8 cellular contexts compared by ENCODE assay signal in the genomic region with DNA sequence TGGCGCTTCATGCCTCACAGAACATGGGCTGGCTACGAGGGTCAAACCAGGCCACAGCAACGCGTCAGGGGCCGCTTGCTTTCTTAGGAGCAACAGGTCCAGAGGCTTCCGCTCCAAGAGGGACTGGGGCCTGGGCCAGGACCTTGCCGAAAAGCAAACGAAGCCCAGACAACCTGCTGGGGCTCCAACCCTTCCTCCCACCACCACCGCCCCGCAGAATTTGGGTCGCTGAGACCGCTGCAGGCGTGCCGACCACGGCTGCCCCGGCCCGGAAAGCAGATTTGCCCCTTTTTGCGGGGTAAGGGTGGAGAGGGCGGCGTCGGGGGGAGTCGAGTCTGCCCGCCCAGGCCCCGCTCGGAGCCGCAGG. TPM values are rescaled to one million over a fixed set of nuclear protein-coding genes. Genes with fewer than 3 reads are reported as not detected.
DNase-seq lines count a peak whose midpoint lies in the region; ATAC-seq and TF ChIP-seq lines count a peak whose summit lies in the region.

No MANE protein-coding gene starts in this region.

- POLR2A ChIA-PET in PC-9 (lab: Charles Lee; ENCODE audit: unreplicated experiment) = interaction anchor here (0.6 to 1.0 kb wide), 4 partner anchors 69 to 514 kb away, joined by 3 to 7 read pairs (median 4); no protein-coding TSS in a partner anchor
- POLR2A ChIA-PET in naive thymus-derived CD8-positive, alpha-beta T cell (lab: Charles Lee) = interaction anchor here (0.8 to 3.3 kb wide), 21 partner anchors 10 to 401 kb away, joined by 3 to 34 read pairs (median 6); a partner anchor contains a TSS

- CTCF ChIA-PET in PC-9 (lab: Charles Lee) = interaction anchor here (0.5 to 0.7 kb wide), 2 partner anchors 22 to 62 kb away, joined by 6 to 10 read pairs; no protein-coding TSS in a partner anchor

- H3K36me3 ChIP-seq in BE2C (no peaks in the 10 kb centered on the region), PC-9 (ENCODE audit: low read depth) (no peaks in the 10 kb centered on the region)

- peak overlapping the region; percentile 100 for H3K4me2 ChIP-seq in PC-9

- intact Hi-C loops in PC-9 (cut with micrococcal nuclease; ENCODE audit: unreplicated experiment) = loop anchor here (2.0 to 5.0 kb wide), 3 partner anchors 38 to 70 kb away; a partner anchor contains a TSS

- peak overlapping the region; percentile 89 for H3K4me3 Mint-ChIP-seq in endothelial cell (ENCODE audit: unreplicated experiment)
- H3K4me3 Mint-ChIP-seq in naive thymus-derived CD8-positive, alpha-beta T cell = peak overlapping the region; percentile 80 to 95 (median 91)

- peak overlapping the region; percentile 54 for H3K27ac ChIP-seq in PC-9

- no peaks in the 10 kb centered on the region for H4K20me1 ChIP-seq in PC-9 (ENCODE audit: insufficient read depth)

- no peak overlapping the region for H3K27ac Mint-ChIP-seq in endothelial cell (ENCODE audit: unreplicated experiment)
- peak overlapping the region; percentile 71 to 98 (median 94) for H3K27ac Mint-ChIP-seq in naive thymus-derived CD8-positive, alpha-beta T cell

- peaks cover 17% of the 10 kb centered on the region; the same call in 1 of the 2 replicates for H3F3A ChIP-seq in PC-9 (ENCODE audit: insufficient read depth, low read depth)

- peaks cover 48% of the 10 kb centered on the region for H3K79me2 ChIP-seq in PC-9 (ENCODE audit: low read depth)

- TF ChIP-seq CTCF in BE2C (IDR thresholded peaks at IDR 0.05; ENCODE audit: low read depth, low read length) = no peak
- TF ChIP-seq CTCF in PC-9 (conservative IDR thresholded peaks at IDR 0.05) = no peak
- no peak for TF ChIP-seq CTCF in endothelial cell (IDR thresholded peaks at IDR 0.05; ENCODE audit: unreplicated experiment)

- DNase-seq in BE2C = peak; percentile 61
- no peak for DNase-seq in PC-9
- DNase-seq in endothelial cell (ENCODE audit: low spot score) = no peak
- DNase-seq in naive thymus-derived CD8-positive, alpha-beta T cell = peak in 1 of 10 donors; percentile 30
- DNase-seq in NCI-H2196 treated with DMSO at 0.1 percent for 48 hours (lab: John Stamatoyannopoulos, UW; ENCODE audit: unreplicated experiment) = no peak
- no peak for DNase-seq in GF-D8 (lab: John Stamatoyannopoulos, UW)
- DNase-seq in NCI-H2081 treated with DMSO at 0.1 percent for 48 hours (lab: John Stamatoyannopoulos, UW) = no peak

- H3K27me3 ChIP-seq in BE2C = no peaks in the 10 kb centered on the region
- no peaks in the 10 kb centered on the region for H3K27me3 ChIP-seq in PC-9 (ENCODE audit: insufficient read depth, low read depth)

- no peaks in the 10 kb centered on the region for H3K36me3 Mint-ChIP-seq in endothelial cell (ENCODE audit: low read depth, unreplicated experiment)
- no peaks in the 10 kb centered on the region for H3K36me3 Mint-ChIP-seq in naive thymus-derived CD8-positive, alpha-beta T cell

- no peaks in the 10 kb centered on the region for H3K9me2 ChIP-seq in PC-9 (ENCODE audit: insufficient read depth)

- peak; percentile 2 for ATAC-seq in GM21515 (IDR thresholded peaks at IDR 0.05; ENCODE audit: unreplicated experiment)
- no peak for ATAC-seq in naive thymus-derived CD8-positive, alpha-beta T cell

- H3K4me1 Mint-ChIP-seq in endothelial cell (ENCODE audit: unreplicated experiment) = peaks cover 21% of the 10 kb centered on the region
- H3K4me1 Mint-ChIP-seq in naive thymus-derived CD8-positive, alpha-beta T cell = peaks cover 17 to 30% (median 28%) of the 10 kb centered on the region in 4 donors

- H3K9me3 Mint-ChIP-seq in endothelial cell (ENCODE audit: unreplicated experiment) = no peaks in the 10 kb centered on the region
- H3K9me3 Mint-ChIP-seq in naive thymus-derived CD8-positive, alpha-beta T cell = peaks cover 0 to 3% (median 0%) of the 10 kb centered on the region in 9 donors

- peak overlapping the region; percentile 70 for H3K4me3 ChIP-seq in BE2C (ENCODE audit: low read depth, low read length)
- H3K4me3 ChIP-seq in PC-9 = peak overlapping the region; percentile 86

- H3K4me1 ChIP-seq in BE2C = no peaks in the 10 kb centered on the region
- peaks cover 28% of the 10 kb centered on the region for H3K4me1 ChIP-seq in PC-9 (replicated peaks; ENCODE audit: insufficient read depth)

- H3K9me3 ChIP-seq in BE2C (no peaks in the 10 kb centered on the region), PC-9 (ENCODE audit: insufficient read depth, low read depth) (no peaks in the 10 kb centered on the region)

- BruUV-seq in PC-9 (replicated peaks; lab: Mats Ljungman, UMichigan) = TSS peak; percentile 36

- H2AFZ ChIP-seq in PC-9 = peak overlapping the region; percentile 90

- peaks cover 5% of the 10 kb centered on the region for H3K27me3 Mint-ChIP-seq in endothelial cell (ENCODE audit: unreplicated experiment)
- H3K27me3 Mint-ChIP-seq in naive thymus-derived CD8-positive, alpha-beta T cell = peaks cover 0 to 8% (median 2%) of the 10 kb centered on the region in 5 donors

RNA-seq across cellular contexts. Expression of a gene that starts 9.9 kb away (rescaled TPM):
- 5.4 TPM for polyA plus RNA-seq in BE2C (2012; ENCODE audit: insufficient read depth, insufficient read length, low read depth)
- total RNA-seq in PC-9 (2021) (0.10 TPM in 1 of 2 replicates, not detected in the other), endothelial cell (ENCODE audit: unreplicated experiment) (not detected)
- total RNA-seq in naive thymus-derived CD8-positive, alpha-beta T cell = not detected
- not detected for polyA plus RNA-seq in naive thymus-derived CD8-positive, alpha-beta T cell

RNA-seq across cellular contexts. Expression of a gene that starts 14.5 kb away (rescaled TPM):
- 408 TPM for polyA plus RNA-seq in BE2C (2012; ENCODE audit: insufficient read depth, insufficient read length, low read depth)
- total RNA-seq in PC-9 (2021) (104 and 126 TPM in 2 replicates), endothelial cell (ENCODE audit: unreplicated experiment) (6.1 TPM)
- total RNA-seq in naive thymus-derived CD8-positive, alpha-beta T cell = 100 to 1,000 TPM; 278 to 298 TPM
- polyA plus RNA-seq in naive thymus-derived CD8-positive, alpha-beta T cell = 100 to 1,000 TPM in 2 of 3 donors, 10 to 100 TPM in 1; 98.7 to 126 (median 121) TPM

RNA-seq across cellular contexts. Expression of a gene that starts 40.8 kb away (rescaled TPM):
- 1.1 TPM for polyA plus RNA-seq in BE2C (2012; ENCODE audit: insufficient read depth, insufficient read length, low read depth)
- total RNA-seq in PC-9 (2021) (2.3 and 2.5 TPM in 2 replicates), endothelial cell (ENCODE audit: unreplicated experiment) (not detected)
- not detected for total RNA-seq in naive thymus-derived CD8-positive, alpha-beta T cell
- polyA plus RNA-seq in naive thymus-derived CD8-positive, alpha-beta T cell = not detected

RNA-seq across cellular contexts. Expression of a gene that starts 42.3 kb away (rescaled TPM):
- polyA plus RNA-seq in BE2C (2012; ENCODE audit: insufficient read depth, insufficient read length, low read depth) = 168 TPM
- total RNA-seq in PC-9 (2021) = 79.3 and 107 TPM in 2 replicates
- 70.4 TPM for total RNA-seq in endothelial cell (ENCODE audit: unreplicated experiment)
- 10 to 100 TPM; 66.9 to 73.2 TPM for total RNA-seq in naive thymus-derived CD8-positive, alpha-beta T cell
- polyA plus RNA-seq in naive thymus-derived CD8-positive, alpha-beta T cell = 10 to 100 TPM; 30.6 to 46.6 (median 38.3) TPM

RNA-seq across cellular contexts. Expression of a gene that starts 42.8 kb away (rescaled TPM):
- 1.7 TPM for polyA plus RNA-seq in BE2C (2012; ENCODE audit: insufficient read depth, insufficient read length, low read depth)
- 0.74 and 1.5 TPM in 2 replicates for total RNA-seq in PC-9 (2021)
- total RNA-seq in endothelial cell (ENCODE audit: unreplicated experiment) = not detected
- not detected for total RNA-seq in naive thymus-derived CD8-positive, alpha-beta T cell
- not detected for polyA plus RNA-seq in naive thymus-derived CD8-positive, alpha-beta T cell

Comparison
In these comparisons a context has a peak if more than half of its experiments do, and no peak if none do; other contexts are left out.
1. RNA of a gene that starts 14.5 kb away (total RNA-seq): 278 to 298 TPM in naive thymus-derived CD8-positive, alpha-beta T cell and 104 to 126 TPM in PC-9; 6.1 TPM in endothelial cell (single experiment); every median in the first group is over 10 times any median in the second.